ENCODE assay signal across 8 cellular contexts in the genomic region with DNA sequence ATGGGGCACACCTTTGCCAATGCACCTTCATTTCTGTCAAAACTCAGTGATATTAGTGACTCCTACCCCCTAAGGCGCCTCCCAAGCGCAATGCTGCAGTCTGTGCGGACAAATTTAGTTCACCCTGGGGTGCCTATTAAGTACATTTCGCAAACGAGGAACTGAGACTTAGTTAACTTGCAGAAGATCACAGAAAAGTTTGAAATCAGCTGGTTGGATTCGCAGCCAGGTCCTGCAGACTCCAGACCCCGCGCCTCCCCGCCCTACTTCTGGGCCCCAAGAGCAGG. TPM values are rescaled to one million over a fixed set of nuclear protein-coding genes. Genes with fewer than 3 reads are reported as not detected.
DNase-seq lines count a peak whose midpoint lies in the region; ATAC-seq and TF ChIP-seq lines count a peak whose summit lies in the region.

No MANE protein-coding gene starts in this region.

- DNase-seq in lower leg skin (ENCODE audit: low spot score in 2 of 2) (no peak), uterus (no peak), OCI-M2 (lab: John Stamatoyannopoulos, UW; ENCODE audit: unreplicated experiment) (no peak)
- DNase-seq in stimulated activated CD8-positive, alpha-beta memory T cell treated with anti-CD3 and anti-CD28 coated beads, Interleukin-4, amount 100 ng/mL, for 48 hours, result no peak

- 0 to 1% methylated on average over 9 of the region's 9 CpGs for WGBS in lower leg skin, 2 donors

- intact Hi-C loops in lower leg skin (cut with DNase I; ENCODE audit: low total_unique reads) (no loop called here), uterus (cut with DNase I; ENCODE audit: low total_unique reads) (no loop called here)

- TF ChIP-seq POLR2A in lower leg skin (IDR thresholded peaks at IDR 0.05) (no peak), uterus (IDR thresholded peaks at IDR 0.05) (no peak)

- H3K4me1 ChIP-seq in uterus, result peaks cover 4 to 17% of the 10 kb centered on the region in 2 donors

- H3K36me3 ChIP-seq in uterus, result no peaks in the 10 kb centered on the region

- H3K9me3 ChIP-seq in uterus, result no peaks in the 10 kb centered on the region

- no peaks in the 10 kb centered on the region for H3K27me3 ChIP-seq in uterus

- H3K4me3 ChIP-seq in GM08714 (ENCODE audit: low read length) (peak overlapping the region; percentile 90), lower leg skin (ENCODE audit: low read depth, poor library complexity, severe bottlenecking) (peak overlapping the region; percentile 90), uterus (peak overlapping the region; percentile 54 to 74)

- TF ChIP-seq CTCF in lower leg skin (IDR thresholded peaks at IDR 0.05), result no peak
- TF ChIP-seq CTCF in uterus (IDR thresholded peaks at IDR 0.05), result no peak

- peak overlapping the region; percentile 90 for H3K27ac ChIP-seq in angular gyrus (ENCODE audit: low read depth, low read length)
- H3K27ac ChIP-seq in uterus, result peak overlapping the region; percentile 91 to 95

- ATAC-seq in HG03460 (IDR thresholded peaks at IDR 0.05; ENCODE audit: unreplicated experiment), result peak; percentile 13
- no peak for ATAC-seq in activated CD4-positive, CD25-positive, alpha-beta regulatory T cell treated with anti-CD3 and anti-CD28 coated beads, Interleukin-2, amount 50 U/mL, for 24 hours

RNA-seq across cellular contexts. Expression of gene CYREN, which starts 0.6 kb away (rescaled TPM):
- total RNA-seq in lower leg skin (10 to 100 TPM; 26.1 to 42.2 (median 30.5) TPM), uterus (10 to 100 TPM in 3 of 4 donors, 1 to 10 TPM in 1; 4.1 to 47.4 (median 27.7) TPM)

RNA-seq across cellular contexts. Expression of gene TMEM140, which starts 22.0 kb away (rescaled TPM):
- total RNA-seq in lower leg skin (1 to 10 TPM; 4.3 to 8.6 (median 7.9) TPM), uterus (10 to 100 TPM in 3 of 4 donors, 1 to 10 TPM in 1; 5.9 to 30.0 (median 17.9) TPM)

RNA-seq across cellular contexts. Expression of gene WDR91, which starts 41.4 kb away (rescaled TPM):
- total RNA-seq in lower leg skin, result 10 to 100 TPM; 16.7 to 25.0 (median 20.8) TPM
- 10 to 100 TPM; 11.8 to 33.2 (median 17.1) TPM for total RNA-seq in uterus
